Comparison of ENCODE assay signal across 1 cellular context in the genomic region with DNA sequence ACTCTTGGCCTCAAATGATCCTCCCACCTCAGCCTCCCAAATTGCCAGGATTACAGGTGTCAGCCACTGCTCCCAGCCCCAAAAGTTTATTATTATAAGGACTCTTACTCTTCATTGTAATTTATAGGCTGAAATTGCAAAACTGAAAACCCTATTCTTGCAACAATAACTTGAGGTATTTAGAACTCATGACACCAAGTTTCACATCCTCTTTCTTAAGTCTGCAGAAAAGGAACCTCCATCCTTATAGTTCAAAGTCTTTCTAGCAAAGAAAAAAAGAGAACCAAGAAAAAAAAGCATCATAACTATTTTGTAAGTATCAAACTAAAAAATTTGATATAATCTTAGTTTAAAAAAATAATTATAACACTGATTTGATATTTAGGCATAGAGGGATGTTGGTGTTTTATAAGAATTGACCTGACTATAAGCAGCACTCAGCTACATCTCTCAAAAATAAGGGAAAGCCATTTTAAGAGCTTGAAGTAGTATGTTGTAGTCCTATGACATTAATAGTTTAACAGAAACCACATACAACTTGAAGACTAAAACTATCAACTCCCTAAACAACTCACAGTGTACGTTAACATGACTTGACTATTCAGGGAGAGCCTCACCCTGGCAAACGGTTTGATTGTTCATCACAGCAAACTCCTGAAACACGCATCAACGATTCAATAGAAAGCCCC.
TF ChIP-seq lines count a peak whose summit lies in the region.

No MANE protein-coding gene starts in this region.

TF ChIP-seq in GM12878, 131 proteins besides CTCF, POLR2A, EP300 and RAD21 (continued from another document and continues in another):
- TF ChIP-seq CEBPZ (IDR thresholded peaks at IDR 0.05; ENCODE audit: low read depth, low read length) (no peak), KAT2A (conservative IDR thresholded peaks at IDR 0.05; ENCODE audit: control insufficient read depth, low read depth, low read length) (no peak), STAT3 (IDR thresholded peaks at IDR 0.05; ENCODE audit: low read depth, low read length) (no peak), HDAC2 (IDR thresholded peaks at IDR 0.05) (0 out of 2 replicates have a peak, but pooled peaks have one; percentile 58), GATAD2B (conservative IDR thresholded peaks at IDR 0.05; ENCODE audit: low read depth) (no peak), CREM (IDR thresholded peaks at IDR 0.05; ENCODE audit: low read depth) (peak; percentile 14; the same call in 1 of the 2 replicates), BACH1 (IDR thresholded peaks at IDR 0.05; ENCODE audit: borderline replicate concordance) (peak; percentile 39; the same call in 1 of the 2 replicates), NBN (IDR thresholded peaks at IDR 0.05) (peak; percentile 50; the same call in 1 of the 2 replicates), HDAC6 (IDR thresholded peaks at IDR 0.05; ENCODE audit: unreplicated experiment) (no peak), TARDBP (IDR thresholded peaks at IDR 0.05; ENCODE audit: borderline replicate concordance) (no peak), ASH2L (IDR thresholded peaks at IDR 0.05; ENCODE audit: borderline replicate concordance, low read depth) (no peak), RUNX3 (IDR thresholded peaks at IDR 0.05; ENCODE audit: low read length) (peak; percentile 53), RB1 (IDR thresholded peaks at IDR 0.05; ENCODE audit: borderline replicate concordance) (no peak), SKIL (IDR thresholded peaks at IDR 0.05; ENCODE audit: low read depth, poor library complexity, severe bottlenecking) (peak; percentile 64), GABPA (IDR thresholded peaks at IDR 0.05; ENCODE audit: low read depth) (0 out of 2 replicates have a peak, but pooled peaks have one; percentile 39), JUNB (IDR thresholded peaks at IDR 0.05) (peak; percentile 28; the same call in 1 of the 2 replicates), RELA (IDR thresholded peaks at IDR 0.05; ENCODE audit: borderline replicate concordance, partially characterized antibody) (no peak), ZNF622 (IDR thresholded peaks at IDR 0.05) (no peak), PAX5 (IDR thresholded peaks at IDR 0.05; ENCODE audit: borderline replicate concordance, low read depth, low read length) (no peak), KDM1A (IDR thresholded peaks at IDR 0.05; ENCODE audit: borderline replicate concordance) (no peak), PRDM15 (CRISPR knock-in tag; IDR thresholded peaks at IDR 0.05) (no peak), PAX8 (IDR thresholded peaks at IDR 0.05) (no peak), IKZF2 (IDR thresholded peaks at IDR 0.05) (peak in 1 of 2 experiments; percentile 62; a peak in 3 of 4 replicates), TCF7 (IDR thresholded peaks at IDR 0.05; ENCODE audit: borderline replicate concordance) (0 out of 2 replicates have a peak, but pooled peaks have one; percentile 16), CBFB (IDR thresholded peaks at IDR 0.05; ENCODE audit: low read depth) (no peak), NFXL1 (IDR thresholded peaks at IDR 0.05; ENCODE audit: borderline replicate concordance) (no peak), CHD4 (IDR thresholded peaks at IDR 0.05) (no peak), RBBP5 (conservative IDR thresholded peaks at IDR 0.05) (no peak), TCF12 (IDR thresholded peaks at IDR 0.05; ENCODE audit: low read depth, low read length) (no peak), CUX1 (IDR thresholded peaks at IDR 0.05; ENCODE audit: insufficient replicate concordance, low read depth, low read length) (no peak), POLR2AphosphoS2 (IDR thresholded peaks at IDR 0.05; ENCODE audit: low read depth, low read length) (no peak), ETV6 (conservative IDR thresholded peaks at IDR 0.05 in 1 of 2, IDR thresholded peaks at IDR 0.05 in 1 of 2; ENCODE audit: borderline replicate concordance in 1 of 2, low read depth in 1 of 2) (no peak), BHLHE40 (IDR thresholded peaks at IDR 0.05; ENCODE audit: borderline replicate concordance in 1 of 2, low read depth in 2 of 2, low read length in 1 of 2) (no peak), SIN3A (IDR thresholded peaks at IDR 0.05; ENCODE audit: low read depth, low read length) (no peak), RCOR1 (conservative IDR thresholded peaks at IDR 0.05; ENCODE audit: low read depth, low read length) (peak; percentile 72; the same call in 1 of the 2 replicates)
- TF ChIP-seq, protein P1, sequence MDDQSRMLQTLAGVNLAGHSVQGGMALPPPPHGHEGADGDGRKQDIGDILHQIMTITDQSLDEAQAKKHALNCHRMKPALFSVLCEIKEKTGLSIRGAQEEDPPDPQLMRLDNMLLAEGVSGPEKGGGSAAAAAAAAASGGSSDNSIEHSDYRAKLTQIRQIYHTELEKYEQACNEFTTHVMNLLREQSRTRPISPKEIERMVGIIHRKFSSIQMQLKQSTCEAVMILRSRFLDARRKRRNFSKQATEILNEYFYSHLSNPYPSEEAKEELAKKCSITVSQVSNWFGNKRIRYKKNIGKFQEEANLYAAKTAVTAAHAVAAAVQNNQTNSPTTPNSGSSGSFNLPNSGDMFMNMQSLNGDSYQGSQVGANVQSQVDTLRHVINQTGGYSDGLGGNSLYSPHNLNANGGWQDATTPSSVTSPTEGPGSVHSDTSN (IDR thresholded peaks at IDR 0.05; ENCODE audit: insufficient replicate concordance, low read depth, low read length): no peak
- TF ChIP-seq, protein P2, sequence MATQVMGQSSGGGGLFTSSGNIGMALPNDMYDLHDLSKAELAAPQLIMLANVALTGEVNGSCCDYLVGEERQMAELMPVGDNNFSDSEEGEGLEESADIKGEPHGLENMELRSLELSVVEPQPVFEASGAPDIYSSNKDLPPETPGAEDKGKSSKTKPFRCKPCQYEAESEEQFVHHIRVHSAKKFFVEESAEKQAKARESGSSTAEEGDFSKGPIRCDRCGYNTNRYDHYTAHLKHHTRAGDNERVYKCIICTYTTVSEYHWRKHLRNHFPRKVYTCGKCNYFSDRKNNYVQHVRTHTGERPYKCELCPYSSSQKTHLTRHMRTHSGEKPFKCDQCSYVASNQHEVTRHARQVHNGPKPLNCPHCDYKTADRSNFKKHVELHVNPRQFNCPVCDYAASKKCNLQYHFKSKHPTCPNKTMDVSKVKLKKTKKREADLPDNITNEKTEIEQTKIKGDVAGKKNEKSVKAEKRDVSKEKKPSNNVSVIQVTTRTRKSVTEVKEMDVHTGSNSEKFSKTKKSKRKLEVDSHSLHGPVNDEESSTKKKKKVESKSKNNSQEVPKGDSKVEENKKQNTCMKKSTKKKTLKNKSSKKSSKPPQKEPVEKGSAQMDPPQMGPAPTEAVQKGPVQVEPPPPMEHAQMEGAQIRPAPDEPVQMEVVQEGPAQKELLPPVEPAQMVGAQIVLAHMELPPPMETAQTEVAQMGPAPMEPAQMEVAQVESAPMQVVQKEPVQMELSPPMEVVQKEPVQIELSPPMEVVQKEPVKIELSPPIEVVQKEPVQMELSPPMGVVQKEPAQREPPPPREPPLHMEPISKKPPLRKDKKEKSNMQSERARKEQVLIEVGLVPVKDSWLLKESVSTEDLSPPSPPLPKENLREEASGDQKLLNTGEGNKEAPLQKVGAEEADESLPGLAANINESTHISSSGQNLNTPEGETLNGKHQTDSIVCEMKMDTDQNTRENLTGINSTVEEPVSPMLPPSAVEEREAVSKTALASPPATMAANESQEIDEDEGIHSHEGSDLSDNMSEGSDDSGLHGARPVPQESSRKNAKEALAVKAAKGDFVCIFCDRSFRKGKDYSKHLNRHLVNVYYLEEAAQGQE (IDR thresholded peaks at IDR 0.05; ENCODE audit: low read depth, low read length): no peak
- TF ChIP-seq, protein P3, sequence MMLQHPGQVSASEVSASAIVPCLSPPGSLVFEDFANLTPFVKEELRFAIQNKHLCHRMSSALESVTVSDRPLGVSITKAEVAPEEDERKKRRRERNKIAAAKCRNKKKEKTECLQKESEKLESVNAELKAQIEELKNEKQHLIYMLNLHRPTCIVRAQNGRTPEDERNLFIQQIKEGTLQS (IDR thresholded peaks at IDR 0.05; ENCODE audit: borderline replicate concordance, extremely low read depth, low read depth, low read length): no peak
